In genomic region chr12:28308891-28309290, GRCh38 we compare ENCODE assay signal across 34 cellular contexts.
"Had no signal": no experiment of that assay in that cellular context is flagged by ENCODE, and none has a peak within 500 bp of the region (broad histone marks: within the 10 kb centered on the region; RNA-seq: fewer than 3 reads in every experiment).

No MANE protein-coding gene starts in this region.

- FAIRE-seq: K562 had no signal

- H3K4me1 Mint-ChIP-seq: activated B cell treated with CpG ODN at 0.5 μM for 24 hours; activated naive CD4-positive, alpha-beta T cell treated with anti-CD3 and anti-CD28 coated beads, Interleukin-2, amount 10 ng/mL, durations not matched to agents 7 days and 5 days had no signal

- H3K4me3 ChIP-seq: body of pancreas, cardiac muscle cell, K562, Peyer's patch had no signal

- H3K27ac ChIP-seq: body of pancreas, cardiac muscle cell, Peyer's patch, VCaP had no signal

- H3K9me3 Mint-ChIP-seq: activated CD4-positive, alpha-beta memory T cell treated with anti-CD3 and anti-CD28 coated beads for 36 hours; activated naive CD4-positive, alpha-beta T cell treated with anti-CD3 and anti-CD28 coated beads, Interleukin-2, amount 10 ng/mL, durations not matched to agents 7 days and 5 days; activated naive CD8-positive, alpha-beta T cell treated with anti-CD3 and anti-CD28 coated beads, Interleukin-2, amount 50 U/mL, for 24 hours; activated T-cell treated with anti-CD3 and anti-CD28 coated beads, Interleukin-2, amount 50 U/mL, for 4 hours; activated T-helper 1 cell treated with anti-CD3 and anti-CD28 coated beads, Interleukin-12 subunit alpha, Interleukin-12 subunit beta, Interleukin-2, Interleukin-4 antibody, amounts not matched to agents 30 ng/mL and 10 ng/mL and 1 ng/mL, durations not matched to agents 14 hours and 24 hours and 36 hours had no signal

- H3K27me3 ChIP-seq: body of pancreas, cardiac muscle cell, Peyer's patch had no signal

- H3K9me3 ChIP-seq: body of pancreas, Peyer's patch had no signal

- DNase-seq: activated B cell treated with CpG ODN at 0.5 μM for 24 hours; activated CD4-positive, alpha-beta memory T cell treated with anti-CD3 and anti-CD28 coated beads for 36 hours; activated CD4-positive, alpha-beta T cell treated with anti-CD3 and anti-CD28 coated beads for 4 hours; activated CD4-positive, alpha-beta T cell treated with anti-CD3 and anti-CD28 coated beads, Interleukin-2, amount 50 U/mL, for 1 hour; activated CD4-positive, CD25-positive, alpha-beta regulatory T cell treated with anti-CD3 and anti-CD28 coated beads, Interleukin-2, amount 50 U/mL, for 72 hours; activated CD8-positive, alpha-beta memory T cell treated with anti-CD3 and anti-CD28 coated beads, Interleukin-2, amount 50 U/mL, for 4 hours; activated naive CD4-positive, alpha-beta T cell treated with anti-CD3 and anti-CD28 coated beads, Interleukin-2, amount 10 ng/mL, durations not matched to agents 7 days and 5 days; activated naive CD8-positive, alpha-beta T cell treated with anti-CD3 and anti-CD28 coated beads, Interleukin-2, amount 50 U/mL, for 24 hours; activated T-cell treated with anti-CD3 and anti-CD28 coated beads for 4 hours; activated T-cell treated with anti-CD3 and anti-CD28 coated beads, Interleukin-2, amount 50 U/mL, for 4 hours; amniotic stem cell; aorta; body of pancreas; NCI-H1092 treated with DMSO at 0.1 percent for 48 hours; NCI-H1417; NCI-H146; NCI-H187; NCI-H2029 treated with DMSO at 0.1 percent for 48 hours; NCI-H2107; NCI-H345; NCI-H524 treated with DMSO at 0.1 percent for 48 hours; NK-92 treated with Interleukin-12 subunit alpha and Interleukin-12 subunit beta, amount 100 ng/mL, for 24 hours; PC-3; Peyer's patch; Right ventricle myocardium superior; SW 1271; T-helper 1 cell; T-helper 2 cell; T-helper 9 cell had no signal

- H3K4me1 ChIP-seq: body of pancreas, Peyer's patch had no signal

- H3K27ac Mint-ChIP-seq: activated B cell treated with CpG ODN at 0.5 μM for 24 hours; activated CD4-positive, alpha-beta memory T cell treated with anti-CD3 and anti-CD28 coated beads for 36 hours; activated naive CD4-positive, alpha-beta T cell treated with anti-CD3 and anti-CD28 coated beads, Interleukin-2, amount 10 ng/mL, durations not matched to agents 7 days and 5 days; activated naive CD8-positive, alpha-beta T cell; activated naive CD8-positive, alpha-beta T cell treated with anti-CD3 and anti-CD28 coated beads, Interleukin-2, amount 50 U/mL, for 24 hours; activated T-helper 1 cell treated with anti-CD3 and anti-CD28 coated beads, Interleukin-12 subunit alpha, Interleukin-12 subunit beta, Interleukin-2, Interleukin-4 antibody, amounts not matched to agents 30 ng/mL and 10 ng/mL and 1 ng/mL, durations not matched to agents 14 hours and 24 hours and 36 hours had no signal

- H3K36me3 ChIP-seq: Peyer's patch had no signal

- H3K27me3 Mint-ChIP-seq: activated B cell treated with CpG ODN at 0.5 μM for 24 hours; activated CD4-positive, alpha-beta memory T cell treated with anti-CD3 and anti-CD28 coated beads for 36 hours; activated naive CD4-positive, alpha-beta T cell treated with anti-CD3 and anti-CD28 coated beads, Interleukin-2, amount 10 ng/mL, durations not matched to agents 7 days and 5 days; activated naive CD8-positive, alpha-beta T cell; activated naive CD8-positive, alpha-beta T cell treated with anti-CD3 and anti-CD28 coated beads, Interleukin-2, amount 50 U/mL, for 24 hours had no signal

- H3K4me3 Mint-ChIP-seq: activated B cell treated with CpG ODN at 0.5 μM for 24 hours; activated CD4-positive, alpha-beta memory T cell treated with anti-CD3 and anti-CD28 coated beads for 36 hours; activated naive CD4-positive, alpha-beta T cell treated with anti-CD3 and anti-CD28 coated beads, Interleukin-2, amount 10 ng/mL, durations not matched to agents 7 days and 5 days; activated naive CD8-positive, alpha-beta T cell; activated naive CD8-positive, alpha-beta T cell treated with anti-CD3 and anti-CD28 coated beads, Interleukin-2, amount 50 U/mL, for 24 hours; activated T-cell treated with anti-CD3 and anti-CD28 coated beads, Interleukin-2, amount 50 U/mL, for 4 hours; activated T-helper 1 cell treated with anti-CD3 and anti-CD28 coated beads, Interleukin-12 subunit alpha, Interleukin-12 subunit beta, Interleukin-2, Interleukin-4 antibody, amounts not matched to agents 30 ng/mL and 10 ng/mL and 1 ng/mL, durations not matched to agents 14 hours and 24 hours and 36 hours had no signal
